Comparison of ENCODE assay signal across 8 cellular contexts in the genomic region with DNA sequence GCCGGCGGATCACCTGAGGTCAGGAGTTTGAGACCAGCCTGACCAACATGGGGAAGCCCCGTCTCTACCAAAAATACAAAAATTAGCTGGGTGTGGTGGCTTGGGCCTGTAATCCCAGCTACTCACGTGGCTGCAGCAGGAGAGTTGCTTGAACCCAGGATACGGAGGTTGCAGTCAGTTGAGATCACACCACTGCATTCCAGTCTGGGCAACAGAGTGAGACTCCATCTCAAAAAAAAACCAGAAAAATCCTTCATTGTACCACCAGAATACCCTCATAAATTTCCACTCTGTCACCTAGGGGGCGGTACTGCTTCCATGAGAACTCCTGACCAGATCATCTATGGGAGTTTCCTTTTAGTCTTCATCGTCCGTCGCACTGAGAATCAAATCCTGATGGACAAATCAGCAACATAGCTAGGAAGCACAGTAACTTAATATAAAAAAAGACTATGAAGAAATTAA.
A peak's percentile ranks its signal among the peaks of the same experiment; 100 is the strongest.
DNase-seq lines count a peak whose midpoint lies in the region; ATAC-seq and TF ChIP-seq lines count a peak whose summit lies in the region.

No MANE protein-coding gene starts in this region.

- CTCF ChIA-PET in OCI-LY7 (lab: Charles Lee; ENCODE audit: unreplicated experiment), result interaction anchor here (0.6 to 1.4 kb wide), 2 partner anchors 23 to 291 kb away, joined by 3 to 7 read pairs; a partner anchor contains a TSS

- H3K9me3 ChIP-seq in OCI-LY7 (ENCODE audit: low read length), result no peaks in the 10 kb centered on the region

- H3K4me1 Mint-ChIP-seq in osteocyte (ENCODE audit: unreplicated experiment), result peaks cover 47% of the 10 kb centered on the region

- peak; percentile 80 for TF ChIP-seq CTCF in OCI-LY7 (conservative IDR thresholded peaks at IDR 0.05; ENCODE audit: low read length)
- peak; percentile 54 for TF ChIP-seq CTCF in cardiac fibroblast (IDR thresholded peaks at IDR 0.05; ENCODE audit: low read depth, low read length)
- peak; percentile 46 for TF ChIP-seq CTCF in osteocyte (IDR thresholded peaks at IDR 0.05)

- peak overlapping the region; percentile 97 for H3K27ac Mint-ChIP-seq in osteocyte (ENCODE audit: unreplicated experiment)

- peak overlapping the region; percentile 80 for H3K4me2 ChIP-seq in OCI-LY7 (ENCODE audit: low read length)

- peaks cover 6% of the 10 kb centered on the region; the same call in 1 of the 2 replicates for H3K79me2 ChIP-seq in OCI-LY7 (ENCODE audit: insufficient read depth, low read depth, low read length)

- 0 out of 2 replicates have a peak, but pooled peaks cover 3% of the 10 kb centered on the region for H4K20me1 ChIP-seq in OCI-LY7 (ENCODE audit: insufficient read depth, low read length)

- ATAC-seq in HG03159 (IDR thresholded peaks at IDR 0.05; ENCODE audit: unreplicated experiment), result no peak

- no TSS peak for BruUV-seq in OCI-LY7 (replicated peaks; lab: Mats Ljungman, UMichigan)

- H3K36me3 ChIP-seq in OCI-LY7 (ENCODE audit: insufficient read depth, low read length), result peaks cover 37% of the 10 kb centered on the region

- H3K9me3 Mint-ChIP-seq in osteocyte (ENCODE audit: unreplicated experiment), result no peaks in the 10 kb centered on the region

- POLR2A ChIA-PET in OCI-LY7 (lab: Charles Lee), result interaction anchor here (1.0 to 3.9 kb wide), 5 partner anchors 14 to 75 kb away, joined by 4 to 32 read pairs (median 5); no protein-coding TSS in a partner anchor

- H3K36me3 Mint-ChIP-seq in osteocyte (ENCODE audit: unreplicated experiment), result peaks cover 24% of the 10 kb centered on the region

- intact Hi-C loops in OCI-LY7 (cut with micrococcal nuclease; ENCODE audit: unreplicated experiment), result loop anchor here (2.0 to 5.0 kb wide), 2 partner anchors 47 to 148 kb away; no protein-coding TSS in a partner anchor

- peak overlapping the region; percentile 79 for H3K27ac ChIP-seq in OCI-LY7 (ENCODE audit: low read depth, low read length, poor library complexity, severe bottlenecking)

- H3K4me1 ChIP-seq in OCI-LY7 (ENCODE audit: insufficient read depth, low read length, poor library complexity, severe bottlenecking), result peaks cover 61% of the 10 kb centered on the region

- peak overlapping the region; percentile 26; the same call in 1 of the 2 replicates for H2AFZ ChIP-seq in OCI-LY7 (ENCODE audit: low read length)

- peak overlapping the region; percentile 63 for H3K4me3 ChIP-seq in OCI-LY7 (ENCODE audit: low read depth, low read length, poor library complexity, severe bottlenecking)
- H3K4me3 ChIP-seq in cardiac fibroblast (replicated peaks in 1 of 2; ENCODE audit: low read depth in 2 of 2, low read length in 2 of 2), result peak overlapping the region in 1 of 2 donors; percentile 32

- no peak overlapping the region for H3K4me3 Mint-ChIP-seq in osteocyte (ENCODE audit: unreplicated experiment)

- no peaks in the 10 kb centered on the region for H3K27me3 Mint-ChIP-seq in osteocyte (ENCODE audit: unreplicated experiment)

- DNase-seq in stimulated activated CD4-positive, alpha-beta T cell treated with anti-CD3 and anti-CD28 coated beads, Interleukin-2, amount 100 ng/mL, for 24 hours, result peak; percentile 44 to 70
- no peak for DNase-seq in stimulated activated CD4-positive, alpha-beta T cell treated with anti-CD3 and anti-CD28 coated beads, Interleukin-4, amount 100 ng/mL, for 1 hour
- DNase-seq in OCI-LY7 (ENCODE audit: low spot score) (peak; percentile 44), cardiac fibroblast (ENCODE audit: low read depth in 2 of 2) (peak; percentile 80 to 92), osteocyte (ENCODE audit: extremely low spot score, unreplicated experiment) (no peak), NCI-H2081 (lab: John Stamatoyannopoulos, UW) (no peak), NCI-H2171 treated with DMSO at 0.1 percent for 48 hours (lab: John Stamatoyannopoulos, UW) (no peak)

- H3K9me2 ChIP-seq in OCI-LY7 (ENCODE audit: insufficient read depth, low read length), result no peaks in the 10 kb centered on the region

Comparison
In these comparisons a context has a peak if more than half of its experiments do, and no peak if none do; other contexts are left out.
1. DNase-seq: peak in stimulated activated CD4-positive, alpha-beta T cell treated with anti-CD3 and anti-CD28 coated beads, Interleukin-2, amount 100 ng/mL, for 24 hours (2 of 2), OCI-LY7 (single experiment) and cardiac fibroblast (2 of 2); none in stimulated activated CD4-positive, alpha-beta T cell treated with anti-CD3 and anti-CD28 coated beads, Interleukin-4, amount 100 ng/mL, for 1 hour (single experiment), osteocyte (single experiment), NCI-H2081 (0 of 2) and NCI-H2171 treated with DMSO at 0.1 percent for 48 hours (single experiment).
2. Peak in every context shown above with its lines, with median percentiles within 50 percentile points of each other: CTCF ChIP-seq.